ENCODE assay signal across 34 cellular contexts in genomic region chr13:80371840-80372509, GRCh38. TPM values are rescaled to one million over a fixed set of nuclear protein-coding genes. Genes with fewer than 3 reads are reported as not detected.
"Had no signal": no experiment of that assay in that cellular context is flagged by ENCODE, and none has a peak within 500 bp of the region (broad histone marks: within the 10 kb centered on the region; RNA-seq: fewer than 3 reads in every experiment).

No MANE protein-coding gene starts in this region.

- H2AFZ ChIP-seq: PC-9 had no signal

- H3K4me2 ChIP-seq: KMS-11, PC-9 had no signal

- H3K27me3 ChIP-seq: SJCRH30 had no signal

- H3K4me3 ChIP-seq: PC-9, SJCRH30, SK-N-MC had no signal

- H3K9me3 ChIP-seq: SJCRH30 had no signal

- H3K9ac ChIP-seq: KMS-11 had no signal

- DNase-seq: Karpas-422, KBM-7, MM.1S, MV-4-11, NCI-H1092, NCI-H1105, NCI-H1417 treated with DMSO at 0.1 percent for 48 hours, NCI-H1436 treated with DMSO at 0.1 percent for 48 hours, NCI-H1694 treated with DMSO at 0.1 percent for 48 hours, NCI-H187 treated with DMSO at 0.1 percent for 48 hours, NCI-H2029, NCI-H2081, NCI-H2107, NCI-H2171, NCI-H226, NCI-H446 treated with DMSO at 0.1 percent for 48 hours, NCI-H510A, NCI-H524, NCI-H526, NCI-H69, NCI-H748 treated with DMSO at 0.1 percent for 48 hours, NCI-H82, PC-9, SHP77, SIG-M5, SJCRH30 had no signal

- ATAC-seq: Panc1, Right ventricle myocardium inferior, SK-N-SH treated with all-trans-retinoic acid at 6 μM for 48 hours had no signal

- H3K27ac ChIP-seq: KMS-11, PC-9, RWPE1, SJCRH30, SK-N-MC had no signal

- H3K36me3 ChIP-seq: SJCRH30 had no signal

- H3K4me1 ChIP-seq: SJCRH30 had no signal

- FAIRE-seq: RCC 7860 had no signal

RNA-seq across cellular contexts. Expression of gene SPRY2, which starts 31.0 kb away (rescaled TPM):
- total RNA-seq: OCI-LY7 had no signal
